9 cellular contexts compared by ENCODE assay signal in genomic region chr20:18276821-18277220, GRCh38. TPM values are rescaled to one million over a fixed set of nuclear protein-coding genes. Genes with fewer than 3 reads are reported as not detected.
DNase-seq lines count a peak whose midpoint lies in the region; ATAC-seq, FAIRE-seq and TF ChIP-seq lines count a peak whose summit lies in the region.
"Had no signal": no experiment of that assay in that cellular context is flagged by ENCODE, and none has a peak within 500 bp of the region (broad histone marks: within the 10 kb centered on the region; RNA-seq: fewer than 3 reads in every experiment).

No MANE protein-coding gene starts in this region.

- H3K9me3 ChIP-seq in gastroesophageal sphincter (no peaks in the 10 kb centered on the region), pancreas (no peaks in the 10 kb centered on the region)
- H3K9me3 ChIP-seq: neutrophil had no signal

- FAIRE-seq in GM12891 (lab: Jason Lieb, UNC) (peak; percentile 80), pancreas (lab: Jason Lieb, UNC) (no peak)

- H3K27me3 Mint-ChIP-seq in activated T-helper 2 cell treated with anti-CD3 and anti-CD28 coated beads, Interferon-gamma antibody, Interleukin-2, Interleukin-4, amounts not matched to agents 10 μg/mL and 5 μg/mL and 100 μg/mL, durations not matched to agents 14 hours and 24 hours and 36 hours (ENCODE audit: low read depth), result peaks cover 38% of the 10 kb centered on the region

- H3K36me3 Mint-ChIP-seq in activated T-helper 2 cell treated with anti-CD3 and anti-CD28 coated beads, Interferon-gamma antibody, Interleukin-2, Interleukin-4, amounts not matched to agents 10 μg/mL and 5 μg/mL and 100 μg/mL, durations not matched to agents 14 hours and 24 hours and 36 hours (ENCODE audit: low read depth), result no peaks in the 10 kb centered on the region

- H3K27ac Mint-ChIP-seq in activated T-helper 2 cell treated with anti-CD3 and anti-CD28 coated beads, Interferon-gamma antibody, Interleukin-2, Interleukin-4, amounts not matched to agents 10 μg/mL and 5 μg/mL and 100 μg/mL, durations not matched to agents 14 hours and 24 hours and 36 hours, result no peak overlapping the region

- H3K36me3 ChIP-seq in gastroesophageal sphincter (no peaks in the 10 kb centered on the region), pancreas (no peaks in the 10 kb centered on the region)
- H3K36me3 ChIP-seq: neutrophil had no signal

- H3K4me3 ChIP-seq in gastroesophageal sphincter (no peak overlapping the region), pancreas (no peak overlapping the region)

- H3K27ac ChIP-seq in gastroesophageal sphincter, result no peak overlapping the region
- no peak overlapping the region for H3K27ac ChIP-seq in pancreas
- H3K27ac ChIP-seq: neutrophil had no signal

- WGBS in gastroesophageal sphincter (ENCODE audit: low coverage in 1 of 2), 2 donors, result 16 to 20% methylated on average over 8 to 12 of the region's 12 CpGs
- WGBS in pancreas, 2 donors, result 10 to 13% methylated on average over 12 of the region's 12 CpGs

- H3K9me3 Mint-ChIP-seq in activated T-helper 2 cell treated with anti-CD3 and anti-CD28 coated beads, Interferon-gamma antibody, Interleukin-2, Interleukin-4, amounts not matched to agents 10 μg/mL and 5 μg/mL and 100 μg/mL, durations not matched to agents 14 hours and 24 hours and 36 hours, result no peaks in the 10 kb centered on the region

- H3K4me1 ChIP-seq in gastroesophageal sphincter (no peaks in the 10 kb centered on the region), pancreas (no peaks in the 10 kb centered on the region)

- H3K27me3 ChIP-seq in gastroesophageal sphincter (peaks cover 63% of the 10 kb centered on the region), pancreas (peaks cover 0 to 10% (median 5%) of the 10 kb centered on the region in 4 donors)

- peak; percentile 93 for TF ChIP-seq CTCF in LNCAP (IDR thresholded peaks at IDR 0.05)
- TF ChIP-seq CTCF in gastroesophageal sphincter (IDR thresholded peaks at IDR 0.05), result peak in 3 of 4 experiments; percentile 20 to 66 (median 46)
- TF ChIP-seq CTCF in pancreas (IDR thresholded peaks at IDR 0.05), result peak in 3 of 4 donors; percentile 51 to 63 (median 63)

- ATAC-seq in gastroesophageal sphincter (peak; percentile 39), pancreas (peak; percentile 84 to 99 (median 96)), GM21825 (IDR thresholded peaks at IDR 0.05; ENCODE audit: unreplicated experiment) (no peak)

- peaks cover 7% of the 10 kb centered on the region for H3K4me1 Mint-ChIP-seq in activated T-helper 2 cell treated with anti-CD3 and anti-CD28 coated beads, Interferon-gamma antibody, Interleukin-2, Interleukin-4, amounts not matched to agents 10 μg/mL and 5 μg/mL and 100 μg/mL, durations not matched to agents 14 hours and 24 hours and 36 hours (ENCODE audit: low read depth)

- TF ChIP-seq POLR2A in GM12891 (IDR thresholded peaks at IDR 0.05; ENCODE audit: low read depth, low read length), result no peak
- TF ChIP-seq POLR2A in gastroesophageal sphincter (IDR thresholded peaks at IDR 0.05), result no peak

- TF ChIP-seq EP300 in gastroesophageal sphincter (IDR thresholded peaks at IDR 0.05), result no peak

- H3K4me3 Mint-ChIP-seq in activated T-helper 2 cell treated with anti-CD3 and anti-CD28 coated beads, Interferon-gamma antibody, Interleukin-2, Interleukin-4, amounts not matched to agents 10 μg/mL and 5 μg/mL and 100 μg/mL, durations not matched to agents 14 hours and 24 hours and 36 hours (ENCODE audit: low read depth), result no peak overlapping the region

- DNase-seq in A172 (ENCODE audit: low spot score) (peak; percentile 77), GM12891 (ENCODE audit: insufficient read length, low spot score) (peak; percentile 24), RPMI7951 (ENCODE audit: low read depth) (peak; percentile 73), pancreas (peak; percentile 48 to 79 (median 67))
- DNase-seq in activated T-helper 2 cell treated with anti-CD3 and anti-CD28 coated beads, Interferon-gamma antibody, Interleukin-2, Interleukin-4, amounts not matched to agents 10 μg/mL and 5 μg/mL and 100 μg/mL, durations not matched to agents 14 hours and 24 hours and 36 hours (ENCODE audit: low spot score), result peak; percentile 57

- intact Hi-C loops in activated T-helper 2 cell treated with anti-CD3 and anti-CD28 coated beads, Interferon-gamma antibody, Interleukin-2, Interleukin-4, amounts not matched to agents 10 μg/mL and 5 μg/mL and 100 μg/mL, durations not matched to agents 14 hours and 24 hours and 36 hours (cut with micrococcal nuclease), result loop anchor here (2.0 kb wide), 2 partner anchors 284 to 772 kb away; no protein-coding TSS in a partner anchor
- intact Hi-C loops in pancreas (cut with DNase I), result loop anchor here in 1 of 3 donors (10.0 kb wide), 1 partner anchor 772 kb away; no protein-coding TSS in a partner anchor

TF ChIP-seq in GM12891, 5 proteins besides CTCF, POLR2A, EP300 and RAD21:
- TF ChIP-seq POU2F2 (IDR thresholded peaks at IDR 0.05; ENCODE audit: low read depth, low read length) (no peak), SPI1 (IDR thresholded peaks at IDR 0.05; ENCODE audit: low read depth, low read length) (no peak), POLR2AphosphoS5 (IDR thresholded peaks at IDR 0.05; ENCODE audit: low read depth, low read length) (no peak), PAX5 (IDR thresholded peaks at IDR 0.05; ENCODE audit: insufficient read depth, low read length, severe bottlenecking) (no peak), TAF1 (IDR thresholded peaks at IDR 0.05; ENCODE audit: low read depth, low read length) (no peak)

RNA-seq across cellular contexts. Expression of gene ZNF133, which starts 11.5 kb away (rescaled TPM):
- total RNA-seq in A172 (2014; rRNA removed; shearing (Covaris generic)), result 16.6 and 18.1 TPM in 2 replicates
- polyA plus RNA-seq in GM12891 (2012; ENCODE audit: low read depth, missing spikeins), result 6.4 TPM
- 25.9 and 29.7 TPM in 2 replicates for total RNA-seq in RPMI7951 (2014; rRNA removed; shearing (Covaris generic))
- total RNA-seq in activated T-helper 2 cell treated with anti-CD3 and anti-CD28 coated beads, Interferon-gamma antibody, Interleukin-2, Interleukin-4, amounts not matched to agents 10 μg/mL and 5 μg/mL and 100 μg/mL, durations not matched to agents 14 hours and 24 hours and 36 hours, result 8.7 and 10.0 TPM in 2 replicates
- total RNA-seq in gastroesophageal sphincter (10 to 100 TPM in 3 of 4 donors, 1 to 10 TPM in 1; 7.8 to 19.7 (median 16.8) TPM), pancreas (1 to 10 TPM; 6.0 to 8.9 (median 6.5) TPM)
- 10 to 100 TPM; 21.6 to 29.2 TPM for polyA plus RNA-seq in pancreas

Comparison
In these comparisons a context has a peak if more than half of its experiments do, and no peak if none do; other contexts are left out.
1. DNase-seq: peak in every context shown above with its lines; median percentile 77 in A172; 73 in RPMI7951; 67 in pancreas; 57 in activated T-helper 2 cell treated with anti-CD3 and anti-CD28 coated beads, Interferon-gamma antibody, Interleukin-2, Interleukin-4, amounts not matched to agents 10 μg/mL and 5 μg/mL and 100 μg/mL, durations not matched to agents 14 hours and 24 hours and 36 hours; 24 in GM12891.